ENCODE assay signal across 18 cellular contexts in genomic region chr11:25211635-25212251, GRCh38.
"Had no signal": no experiment of that assay in that cellular context is flagged by ENCODE, and none has a peak within 500 bp of the region (broad histone marks: within the 10 kb centered on the region; RNA-seq: fewer than 3 reads in every experiment).

No MANE protein-coding gene starts in this region.

- H3K27me3 ChIP-seq: dorsolateral prefrontal cortex, right atrium auricular region, tibial artery, uterus had no signal

- ATAC-seq: activated T-helper 17 cell treated with anti-CD3 and anti-CD28 coated beads, Interleukin-2, amount 50 U/mL, for 72 hours; left ventricle myocardium superior; natural killer cell treated with Interleukin-12 subunit alpha and Interleukin-12 subunit beta and Interleukin-15 and Interleukin-18, amount 100 ng/mL, for 72 hours; stimulated activated naive B cell treated with anti-CD40 and anti-IgM and Interleukin-4, amounts not matched to agents 10 μg/mL and 1 μg/mL and 100 μg/mL, for 72 hours had no signal

- H3K9me3 ChIP-seq: uterus had no signal

- DNase-seq: activated CD4-positive, alpha-beta T cell treated with anti-CD3 and anti-CD28 coated beads, Interleukin-2, amount 50 U/mL, for 1 hour; activated naive CD4-positive, alpha-beta T cell treated with Interleukin-2 at 50 U/mL for 16 hours; activated T-cell treated with anti-CD3 and anti-CD28 coated beads for 4 hours; aorta; dorsolateral prefrontal cortex; endodermal cell; hippocampal formation; left ventricle myocardium superior; mesenchymal stem cell; nucleus accumbens; stimulated activated CD4-positive, alpha-beta T cell treated with anti-CD3 and anti-CD28 coated beads, Interleukin-15, amount 100 ng/mL, for 24 hours; stimulated activated CD4-positive, alpha-beta T cell treated with anti-CD3 and anti-CD28 coated beads, Interleukin-4, amount 100 ng/mL, for 1 hour; stimulated activated naive B cell treated with anti-CD40 and anti-IgM and Interleukin-4, amounts not matched to agents 10 μg/mL and 1 μg/mL and 100 μg/mL, for 72 hours; tibial artery; uterus had no signal

- H3K27ac ChIP-seq: dorsolateral prefrontal cortex, right atrium auricular region, tibial artery, uterus had no signal

- H3K36me3 ChIP-seq: right atrium auricular region, tibial artery, uterus had no signal

- H3K4me3 ChIP-seq: dorsolateral prefrontal cortex, right atrium auricular region, tibial artery, uterus had no signal

- H3K4me1 ChIP-seq: right atrium auricular region, tibial artery, uterus had no signal
